ENCODE assay signal across 9 cellular contexts in genomic region chr3:115099115-115099884, GRCh38. TPM values are rescaled to one million over a fixed set of nuclear protein-coding genes. Genes with fewer than 3 reads are reported as not detected.
DNase-seq lines count a peak whose midpoint lies in the region; ATAC-seq and TF ChIP-seq lines count a peak whose summit lies in the region.
"Had no signal": no experiment of that assay in that cellular context is flagged by ENCODE, and none has a peak within 500 bp of the region (broad histone marks: within the 10 kb centered on the region; RNA-seq: fewer than 3 reads in every experiment).

No MANE protein-coding gene starts in this region.

- DNase-seq in Calu3 (no peak), PC-3 (no peak), fibroblast of gingiva (ENCODE audit: low read depth) (peak; percentile 8), prostate gland (ENCODE audit: low spot score) (no peak), iPS-NIHi11 (ENCODE audit: low spot score) (no peak)
- no peak for DNase-seq in stimulated activated CD8-positive, alpha-beta memory T cell treated with anti-CD3 and anti-CD28 coated beads, Interleukin-4, amount 100 ng/mL, for 48 hours
- DNase-seq: activated CD8-positive, alpha-beta memory T cell treated with anti-CD3 and anti-CD28 coated beads, Interleukin-2, amount 50 U/mL, for 48 hours had no signal

- intact Hi-C loops in Calu3 (cut with micrococcal nuclease; ENCODE audit: unreplicated experiment) (loop anchor here (5.0 kb wide), 1 partner anchor 43 kb away; no protein-coding TSS in a partner anchor), PC-3 (cut with micrococcal nuclease) (loop anchor here (10.0 kb wide), 1 partner anchor 574 kb away; no protein-coding TSS in a partner anchor), prostate gland (cut with DNase I) (loop anchor here (5.0 to 10.0 kb wide), 4 partner anchors 57 to 714 kb away; no protein-coding TSS in a partner anchor)

- peaks cover 16% of the 10 kb centered on the region for H3K4me1 Mint-ChIP-seq in Calu3 (ENCODE audit: low read depth, unreplicated experiment)

- 0 out of 2 replicates have a peak, but pooled peaks cover 3% of the 10 kb centered on the region for H3K4me1 ChIP-seq in PC-3 (ENCODE audit: insufficient read depth, low read length)
- no peaks in the 10 kb centered on the region for H3K4me1 ChIP-seq in prostate gland (replicated peaks)

- TSS peak; percentile 64 for BruUV-seq in Calu3 (replicated peaks; lab: Mats Ljungman, UMichigan)
- no TSS peak for BruUV-seq in PC-3 (replicated peaks; lab: Mats Ljungman, UMichigan)

- H3K4me2 ChIP-seq in PC-3 (ENCODE audit: low read length) = peak overlapping the region; percentile 77

- H4K20me1 ChIP-seq in PC-3 (ENCODE audit: low read length) = no peaks in the 10 kb centered on the region

- H3K9me3 ChIP-seq in PC-3 (ENCODE audit: low read length) (no peaks in the 10 kb centered on the region), prostate gland (no peaks in the 10 kb centered on the region)

- H3K27me3 ChIP-seq in PC-3 (ENCODE audit: low read length) (no peaks in the 10 kb centered on the region), prostate gland (replicated peaks; ENCODE audit: insufficient read depth) (no peaks in the 10 kb centered on the region)

- no peaks in the 10 kb centered on the region for H3K9me2 ChIP-seq in PC-3 (replicated peaks; ENCODE audit: low read length)

- no peaks in the 10 kb centered on the region for H3K27me3 Mint-ChIP-seq in Calu3 (ENCODE audit: unreplicated experiment)

- no peaks in the 10 kb centered on the region for H3K36me3 Mint-ChIP-seq in Calu3 (ENCODE audit: insufficient read depth, unreplicated experiment)

- peak overlapping the region; percentile 77; the same call in 1 of the 2 replicates for H2AFZ ChIP-seq in PC-3 (ENCODE audit: low read length)

- 9% methylated on average over 3 of the region's 3 CpGs for WGBS in prostate gland

- CTCF ChIA-PET in Calu3 (lab: Charles Lee) (no interaction called here), PC-3 (lab: Charles Lee) (no interaction called here)

- peak overlapping the region; percentile 51 for H3K4me3 Mint-ChIP-seq in Calu3 (ENCODE audit: low read depth, unreplicated experiment)

- H3F3A ChIP-seq in PC-3 (ENCODE audit: low read length, unreplicated experiment) = no peaks in the 10 kb centered on the region

- TF ChIP-seq CTCF in Calu3 (IDR thresholded peaks at IDR 0.05; ENCODE audit: unreplicated experiment) (no peak), PC-3 (conservative IDR thresholded peaks at IDR 0.05; ENCODE audit: low read depth, low read length) (no peak), prostate gland (IDR thresholded peaks at IDR 0.05) (no peak)

- H3K27ac Mint-ChIP-seq in Calu3 (ENCODE audit: unreplicated experiment) = peak overlapping the region; percentile 84

- H3K36me3 ChIP-seq in PC-3 (ENCODE audit: low read depth, low read length) (no peaks in the 10 kb centered on the region), prostate gland (no peaks in the 10 kb centered on the region)

- no peaks in the 10 kb centered on the region for H3K79me2 ChIP-seq in PC-3 (ENCODE audit: low read length)

- peak overlapping the region; percentile 59 for H3K4me3 ChIP-seq in PC-3 (ENCODE audit: low read length)
- H3K4me3 ChIP-seq in prostate gland = peak overlapping the region; percentile 30 to 35

- H3K27ac ChIP-seq in PC-3 (ENCODE audit: low read length) (no peak overlapping the region), prostate gland (peak overlapping the region; percentile 79 to 82)

- TF ChIP-seq POLR2A in prostate gland (IDR thresholded peaks at IDR 0.05) = no peak

- POLR2A ChIA-PET in PC-3 (lab: Charles Lee; ENCODE audit: unreplicated experiment) = no interaction called here

- H3K9me3 Mint-ChIP-seq in Calu3 (ENCODE audit: low read depth, unreplicated experiment) = no peaks in the 10 kb centered on the region

- peak overlapping the region; percentile 27; the same call in 1 of the 2 replicates for H3K9ac ChIP-seq in PC-3 (ENCODE audit: low read length)

- ATAC-seq in PC-3 (peak; percentile 13; the same call in 1 of the 2 replicates), HG02623 (IDR thresholded peaks at IDR 0.05; ENCODE audit: unreplicated experiment) (no peak), HG03432 (IDR thresholded peaks at IDR 0.05; ENCODE audit: unreplicated experiment) (no peak)

RNA-seq across cellular contexts. Expression of gene ZBTB20, which starts 47.8 kb away (rescaled TPM):
- 24.1 and 28.3 TPM in 2 replicates for total RNA-seq in Calu3 (2022)
- 1.3 and 3.7 TPM in 2 replicates for total RNA-seq in PC-3 (2014; rRNA removed)
- total RNA-seq in prostate gland = 100 to 1,000 TPM; 111 to 189 TPM
